8 cellular contexts compared by ENCODE assay signal in the genomic region with DNA sequence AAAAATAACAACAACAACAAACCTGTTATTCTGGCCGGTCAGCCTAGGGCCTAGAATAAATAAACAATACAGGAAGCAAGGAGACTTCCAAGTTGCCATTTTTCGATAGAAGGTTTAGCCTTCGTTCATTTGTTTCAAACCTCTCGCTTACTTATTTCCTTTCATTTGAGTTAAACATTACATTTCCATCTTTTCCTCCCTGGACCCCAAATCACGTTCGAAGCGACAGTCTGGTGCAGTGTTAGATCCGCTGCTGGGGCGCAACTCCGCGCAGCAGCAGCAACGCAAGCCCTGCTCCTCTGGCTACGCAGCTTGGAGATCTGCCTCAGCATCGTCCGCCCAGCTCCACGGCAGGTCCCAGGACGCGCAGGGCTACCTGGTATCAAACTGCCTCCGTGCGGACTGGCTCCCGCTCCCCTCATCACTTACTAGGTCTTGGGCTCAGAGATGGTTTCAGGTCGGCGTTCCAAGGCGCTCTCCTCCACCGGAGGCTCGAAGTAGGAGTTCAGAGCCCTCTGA. TPM values are rescaled to one million over a fixed set of nuclear protein-coding genes. Genes with fewer than 3 reads are reported as not detected.
DNase-seq lines count a peak whose midpoint lies in the region; ATAC-seq and TF ChIP-seq lines count a peak whose summit lies in the region.

No MANE protein-coding gene starts in this region.

- no peaks in the 10 kb centered on the region for H3K27me3 ChIP-seq in vagina

- ATAC-seq in GM21723 (IDR thresholded peaks at IDR 0.05; ENCODE audit: unreplicated experiment) = peak; percentile 31

- H3K4me3 ChIP-seq in fibroblast of the aortic adventitia (ENCODE audit: low read depth, low read length) = peak overlapping the region; percentile 100
- peak overlapping the region; percentile 75 to 90 for H3K4me3 ChIP-seq in vagina

- H3K36me3 ChIP-seq in KOPT-K1 (ENCODE audit: insufficient read depth, low read length) (peaks cover 38% of the 10 kb centered on the region), vagina (peaks cover 0 to 6% of the 10 kb centered on the region in 2 donors)

- H3K9me3 Mint-ChIP-seq in neural crest cell = peaks cover 10% of the 10 kb centered on the region

- peak overlapping the region; percentile 95 for H3K4me3 Mint-ChIP-seq in neural crest cell

- peaks cover 43% of the 10 kb centered on the region for H3K4me1 ChIP-seq in vagina

- peaks cover 35% of the 10 kb centered on the region for H3K4me1 Mint-ChIP-seq in neural crest cell

- TF ChIP-seq CTCF in fibroblast of the aortic adventitia (IDR thresholded peaks at IDR 0.05; ENCODE audit: insufficient read depth, low read length) = no peak
- TF ChIP-seq CTCF in neural crest cell (conservative IDR thresholded peaks at IDR 0.05) = no peak
- TF ChIP-seq CTCF in vagina (IDR thresholded peaks at IDR 0.05) = no peak

- no peaks in the 10 kb centered on the region for H3K27me3 Mint-ChIP-seq in neural crest cell (ENCODE audit: low read depth)

- H3K27ac ChIP-seq in KOPT-K1 (ENCODE audit: low read depth, low read length, poor library complexity, severe bottlenecking) = peak overlapping the region; percentile 89
- H3K27ac ChIP-seq in vagina = peak overlapping the region; percentile 91

- DNase-seq in GM04503 (ENCODE audit: low read depth) (peak; percentile 10), activated T-helper 1 cell treated with Interleukin-2 at 50 U/mL for 16 hours (ENCODE audit: low read depth) (peak; percentile 20), fibroblast of the aortic adventitia (ENCODE audit: low read depth) (no peak), neural crest cell (ENCODE audit: low read depth, low spot score) (no peak), vagina (ENCODE audit: extremely low spot score in 2 of 2) (no peak), 8988T (no peak)

- intact Hi-C loops in vagina (cut with DNase I) = loop anchor here (2.0 kb wide), 1 partner anchor 55 kb away; no protein-coding TSS in a partner anchor

- H3K36me3 Mint-ChIP-seq in neural crest cell (ENCODE audit: low read depth) = peaks cover 32% of the 10 kb centered on the region

- peaks cover 17% of the 10 kb centered on the region for H3K9me3 ChIP-seq in KOPT-K1 (ENCODE audit: insufficient read depth, low read length, poor library complexity, severe bottlenecking)
- no peaks in the 10 kb centered on the region for H3K9me3 ChIP-seq in vagina

- peak overlapping the region; percentile 99 for H3K27ac Mint-ChIP-seq in neural crest cell (ENCODE audit: unreplicated experiment)

- TF ChIP-seq POLR2A in vagina (IDR thresholded peaks at IDR 0.05) = no peak

RNA-seq across cellular contexts. Expression of gene TDP2, which starts 0.5 kb away (rescaled TPM):
- total RNA-seq in fibroblast of the aortic adventitia (ENCODE audit: low replicate concordance) (29.5 and 44.4 TPM in 2 replicates), neural crest cell (44.6 and 44.9 TPM in 2 replicates), vagina (28.7 TPM)

RNA-seq across cellular contexts. Expression of gene ACOT13, which starts 0.7 kb away (rescaled TPM):
- total RNA-seq in fibroblast of the aortic adventitia (ENCODE audit: low replicate concordance) (10.8 and 12.2 TPM in 2 replicates), neural crest cell (27.4 and 30.3 TPM in 2 replicates), vagina (4.4 TPM)

RNA-seq across cellular contexts. Expression of gene KIAA0319, which starts 20.2 kb away (rescaled TPM):
- 0.09 TPM in 1 of 2 replicates, not detected in the other for total RNA-seq in fibroblast of the aortic adventitia (ENCODE audit: low replicate concordance)
- total RNA-seq in neural crest cell = 0.39 and 0.42 TPM in 2 replicates
- 0.25 TPM for total RNA-seq in vagina

RNA-seq across cellular contexts. Expression of gene C6orf62, which starts 52.8 kb away (rescaled TPM):
- total RNA-seq in fibroblast of the aortic adventitia (ENCODE audit: low replicate concordance) = 121 and 246 TPM in 2 replicates
- total RNA-seq in neural crest cell = 85.0 and 85.3 TPM in 2 replicates
- 45.2 TPM for total RNA-seq in vagina

Comparison
In these comparisons a context has a peak if more than half of its experiments do, and no peak if none do; other contexts are left out.
1. DNase-seq: peak in GM04503 (single experiment) and activated T-helper 1 cell treated with Interleukin-2 at 50 U/mL for 16 hours (single experiment); none in fibroblast of the aortic adventitia (single experiment), neural crest cell (single experiment), vagina (0 of 2) and 8988T (single experiment).